In the genomic region with DNA sequence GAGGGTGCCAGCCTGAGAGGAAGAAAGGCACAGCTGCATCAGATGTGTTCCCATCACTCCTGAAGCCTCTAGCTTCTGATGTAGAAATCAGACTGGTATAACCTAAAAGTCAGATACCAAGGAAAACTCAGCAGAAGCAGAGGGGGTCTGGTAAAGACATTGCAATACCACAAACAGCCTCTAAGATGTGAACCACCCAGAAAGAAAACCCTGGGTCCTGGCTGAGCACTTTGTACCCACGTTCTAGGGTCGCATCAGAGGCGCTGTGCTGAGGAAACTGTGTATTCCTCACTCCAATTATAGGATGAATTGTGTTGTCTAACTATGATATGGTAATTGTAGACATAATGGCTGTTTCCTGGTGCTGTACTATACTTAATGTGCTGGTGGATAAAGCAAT, we compare ENCODE assay signal across 12 cellular contexts.
DNase-seq lines count a peak whose midpoint lies in the region; ATAC-seq and TF ChIP-seq lines count a peak whose summit lies in the region.
"Had no signal": no experiment of that assay in that cellular context is flagged by ENCODE, and none has a peak within 500 bp of the region (broad histone marks: within the 10 kb centered on the region; RNA-seq: fewer than 3 reads in every experiment).

No MANE protein-coding gene starts in this region.

- H3K9me3 Mint-ChIP-seq in WTC11 (peaks cover 24% of the 10 kb centered on the region), glutamatergic neuron (ENCODE audit: unreplicated experiment) (no peaks in the 10 kb centered on the region), progenitor cell of endocrine pancreas (ENCODE audit: low read depth) (peaks cover 3% of the 10 kb centered on the region)

- no peak overlapping the region for H3K27ac ChIP-seq in right atrium auricular region
- H3K27ac ChIP-seq: 22Rv1 had no signal

- CTCF ChIA-PET in WTC11 (lab: Charles Lee): no interaction called here

- no peaks in the 10 kb centered on the region for H3K27me3 ChIP-seq in right atrium auricular region

- DNase-seq in right atrium auricular region (ENCODE audit: low spot score): peak; percentile 46
- DNase-seq in left ventricle myocardium superior: no peak
- no peak for DNase-seq in WTC11 (ENCODE audit: low spot score)
- no peak for DNase-seq in glutamatergic neuron
- DNase-seq in progenitor cell of endocrine pancreas (ENCODE audit: low spot score, unreplicated experiment): no peak
- DNase-seq in anterior cingulate cortex (lab: John Stamatoyannopoulos, UW): no peak
- DNase-seq in foreskin melanocyte: no peak
- DNase-seq: Caco-2; CD8-positive, alpha-beta memory T cell; GF-D8 had no signal

- no peak overlapping the region for H3K4me3 Mint-ChIP-seq in WTC11
- no peak overlapping the region for H3K4me3 Mint-ChIP-seq in glutamatergic neuron (ENCODE audit: unreplicated experiment)
- H3K4me3 Mint-ChIP-seq in progenitor cell of endocrine pancreas (ENCODE audit: low read depth): no peak overlapping the region
- H3K4me3 Mint-ChIP-seq: CD8-positive, alpha-beta memory T cell had no signal

- H3K4me1 Mint-ChIP-seq in WTC11 (peaks cover 5% of the 10 kb centered on the region; the same call in 1 of the 2 replicates), glutamatergic neuron (ENCODE audit: low read depth, unreplicated experiment) (no peaks in the 10 kb centered on the region), progenitor cell of endocrine pancreas (ENCODE audit: low read depth) (no peaks in the 10 kb centered on the region)
- H3K4me1 Mint-ChIP-seq: CD8-positive, alpha-beta memory T cell had no signal

- no peaks in the 10 kb centered on the region for H3K36me3 ChIP-seq in right atrium auricular region

- no peak overlapping the region for H3K4me3 ChIP-seq in right atrium auricular region

- no peak for ATAC-seq in left ventricle myocardium superior
- peak; percentile 62; the same call in 1 of the 2 replicates for ATAC-seq in WTC11
- ATAC-seq in GM21737 (IDR thresholded peaks at IDR 0.05; ENCODE audit: unreplicated experiment): no peak

- no peaks in the 10 kb centered on the region for H3K9me3 ChIP-seq in right atrium auricular region

- H3K4me1 ChIP-seq in right atrium auricular region: no peaks in the 10 kb centered on the region
- H3K4me1 ChIP-seq: Caco-2 had no signal

- H3K36me3 Mint-ChIP-seq in WTC11: peaks cover 15% of the 10 kb centered on the region
- H3K36me3 Mint-ChIP-seq in glutamatergic neuron (ENCODE audit: unreplicated experiment): peaks cover 9% of the 10 kb centered on the region
- H3K36me3 Mint-ChIP-seq in progenitor cell of endocrine pancreas (ENCODE audit: insufficient read depth): no peaks in the 10 kb centered on the region
- H3K36me3 Mint-ChIP-seq: CD8-positive, alpha-beta memory T cell had no signal

- TF ChIP-seq CTCF in right atrium auricular region (IDR thresholded peaks at IDR 0.05) (no peak), WTC11 (IDR thresholded peaks at IDR 0.05) (no peak), glutamatergic neuron (IDR thresholded peaks at IDR 0.05; ENCODE audit: partially characterized antibody, unreplicated experiment) (peak; percentile 41), progenitor cell of endocrine pancreas (IDR thresholded peaks at IDR 0.05; ENCODE audit: unreplicated experiment) (peak; percentile 29)

- no peak overlapping the region for H3K27ac Mint-ChIP-seq in WTC11
- no peak overlapping the region for H3K27ac Mint-ChIP-seq in glutamatergic neuron (ENCODE audit: unreplicated experiment)
- no peak overlapping the region for H3K27ac Mint-ChIP-seq in progenitor cell of endocrine pancreas
- H3K27ac Mint-ChIP-seq: CD8-positive, alpha-beta memory T cell had no signal

- POLR2A ChIA-PET in WTC11 (lab: Charles Lee): no interaction called here

- intact Hi-C loops in left ventricle myocardium superior (cut with micrococcal nuclease): no loop called here

- no peaks in the 10 kb centered on the region for H3K27me3 Mint-ChIP-seq in WTC11 (ENCODE audit: low read depth)
- peaks cover 2% of the 10 kb centered on the region for H3K27me3 Mint-ChIP-seq in glutamatergic neuron (ENCODE audit: unreplicated experiment)
- peaks cover 42% of the 10 kb centered on the region for H3K27me3 Mint-ChIP-seq in progenitor cell of endocrine pancreas

TF ChIP-seq in WTC11, 78 proteins besides CTCF, POLR2A, EP300 and RAD21:
- TF ChIP-seq FOXP1 (CRISPR knock-in tag; IDR thresholded peaks at IDR 0.05; ENCODE audit: borderline replicate concordance) (no peak), ZNF138 (CRISPR knock-in tag; conservative IDR thresholded peaks at IDR 0.05) (no peak), TEAD4 (CRISPR knock-in tag; IDR thresholded peaks at IDR 0.05) (no peak), TEAD1 (CRISPR knock-in tag; IDR thresholded peaks at IDR 0.05) (no peak), RELA (CRISPR knock-in tag; IDR thresholded peaks at IDR 0.05; ENCODE audit: borderline replicate concordance) (no peak)

Comparison
In these comparisons a context has a peak if more than half of its experiments do, and no peak if none do; other contexts are left out.
1. CTCF ChIP-seq: peak in glutamatergic neuron (single experiment) and progenitor cell of endocrine pancreas (single experiment); none in right atrium auricular region (0 of 2) and WTC11 (single experiment).